9 cellular contexts compared by ENCODE assay signal in genomic region chr2:24101992-24102391, GRCh38. TPM values are rescaled to one million over a fixed set of nuclear protein-coding genes. Genes with fewer than 3 reads are reported as not detected.
"Had no signal": no experiment of that assay in that cellular context is flagged by ENCODE, and none has a peak within 500 bp of the region (broad histone marks: within the 10 kb centered on the region; RNA-seq: fewer than 3 reads in every experiment).

No MANE protein-coding gene starts in this region.

- FAIRE-seq: H1, H54, HTR-8/SVneo had no signal

- ATAC-seq: GM23338 had no signal

- H3K4me2 ChIP-seq: GM23338 had no signal

- H2AFZ ChIP-seq: GM23338 had no signal

- H3K27ac Mint-ChIP-seq: GM23338, H9 had no signal

- H3K4me3 ChIP-seq: GM23338 had no signal

- H3K4me3 Mint-ChIP-seq: GM23338, H9 had no signal

- H3K4me1 Mint-ChIP-seq: GM23338 had no signal

- DNase-seq: H9, HCEC 1CT, IMR-90, KBM-7 had no signal

RNA-seq across cellular contexts. Expression of gene PFN4, which starts 21.1 kb away (rescaled TPM):
- total RNA-seq: H1, H9, HT-29 had no signal
- polyA plus RNA-seq: GM23338, H1 had no signal

RNA-seq across cellular contexts. Expression of gene FKBP1B, which starts 52.5 kb away (rescaled TPM):
- total RNA-seq: HT-29 had no signal
